ENCODE assay signal across 17 cellular contexts in genomic region chr9:18706648-18707047, GRCh38.
DNase-seq lines count a peak whose midpoint lies in the region; ATAC-seq and TF ChIP-seq lines count a peak whose summit lies in the region.
"Had no signal": no experiment of that assay in that cellular context is flagged by ENCODE, and none has a peak within 500 bp of the region (broad histone marks: within the 10 kb centered on the region; RNA-seq: fewer than 3 reads in every experiment).

No MANE protein-coding gene starts in this region.

- peak in 3 of 4 donors; percentile 17 to 49 (median 19) for ATAC-seq in psoas muscle

- H3K27ac ChIP-seq in psoas muscle = no peak overlapping the region
- H3K27ac ChIP-seq: BLaER1 treated with 17β-estradiol and CSF1 and Interleukin-3, amounts not matched to agents 10 nM and 100 nM had no signal

- peaks cover 14% of the 10 kb centered on the region for H3K36me3 Mint-ChIP-seq in mesothelial cell of epicardium

- H3K27me3 Mint-ChIP-seq in mesothelial cell of epicardium (ENCODE audit: low read depth) = no peaks in the 10 kb centered on the region

- no peak for TF ChIP-seq CTCF in AG10803 (conservative IDR thresholded peaks at IDR 0.05; ENCODE audit: low read length)
- no peak for TF ChIP-seq CTCF in mesothelial cell of epicardium (IDR thresholded peaks at IDR 0.05; ENCODE audit: unreplicated experiment)
- TF ChIP-seq CTCF in psoas muscle (IDR thresholded peaks at IDR 0.05) = no peak
- no peak for TF ChIP-seq CTCF in GM20000 (IDR thresholded peaks at IDR 0.05; ENCODE audit: extremely low read depth, missing control alignments)

- peaks cover 11% of the 10 kb centered on the region for H3K9me3 Mint-ChIP-seq in mesothelial cell of epicardium

- H3K27me3 ChIP-seq in adipocyte (replicated peaks; ENCODE audit: control insufficient read depth, insufficient read depth, low read length) = no peaks in the 10 kb centered on the region
- no peaks in the 10 kb centered on the region for H3K27me3 ChIP-seq in psoas muscle (ENCODE audit: insufficient read depth in 3 of 3, low read length in 2 of 3)
- H3K27me3 ChIP-seq: BLaER1 treated with 17β-estradiol and CSF1 and Interleukin-3, amounts not matched to agents 10 nM and 100 nM had no signal

- H3K4me3 Mint-ChIP-seq in mesothelial cell of epicardium = no peak overlapping the region

- H3K4me3 ChIP-seq in AG10803 (ENCODE audit: low read length) (no peak overlapping the region), adipocyte (ENCODE audit: low read length) (peak overlapping the region; percentile 66), psoas muscle (no peak overlapping the region)
- H3K4me3 ChIP-seq: BLaER1 treated with 17β-estradiol and CSF1 and Interleukin-3, amounts not matched to agents 10 nM and 100 nM had no signal

- peaks cover 51% of the 10 kb centered on the region for H3K4me1 Mint-ChIP-seq in mesothelial cell of epicardium

- intact Hi-C loops in psoas muscle (cut with DNase I) = loop anchor here in 1 of 2 donors (10.0 kb wide), 1 partner anchor 128 kb away; no protein-coding TSS in a partner anchor

- H3K4me1 ChIP-seq in adipocyte (ENCODE audit: control insufficient read depth, insufficient read depth, low read length) (peaks cover 47% of the 10 kb centered on the region), psoas muscle (peaks cover 11% of the 10 kb centered on the region)
- H3K4me1 ChIP-seq: BLaER1 treated with 17β-estradiol and CSF1 and Interleukin-3, amounts not matched to agents 10 nM and 100 nM had no signal

- H3K9me3 ChIP-seq in adipocyte (ENCODE audit: control insufficient read depth, low read length) (no peaks in the 10 kb centered on the region), psoas muscle (no peaks in the 10 kb centered on the region)

- peak overlapping the region; percentile 53 for H3K9ac ChIP-seq in adipocyte (ENCODE audit: low read length)
- H3K9ac ChIP-seq: BLaER1 treated with 17β-estradiol and CSF1 and Interleukin-3, amounts not matched to agents 10 nM and 100 nM had no signal

- H3K36me3 ChIP-seq in adipocyte (ENCODE audit: control insufficient read depth, insufficient read depth, low read length, severe bottlenecking) (no peaks in the 10 kb centered on the region), psoas muscle (ENCODE audit: insufficient read depth in 1 of 2, low read depth in 1 of 2) (no peaks in the 10 kb centered on the region)
- H3K36me3 ChIP-seq: BLaER1 treated with 17β-estradiol and CSF1 and Interleukin-3, amounts not matched to agents 10 nM and 100 nM had no signal

- H3K27ac Mint-ChIP-seq in mesothelial cell of epicardium = peak overlapping the region; percentile 13

- 29 to 55% (median 42%) methylated on average over 11 of the region's 11 CpGs for WGBS in psoas muscle, 3 donors

- DNase-seq in AG10803 (ENCODE audit: low read depth) = peak; percentile 36
- DNase-seq in adipocyte (ENCODE audit: low read depth) = no peak
- no peak for DNase-seq in mesothelial cell of epicardium (ENCODE audit: low spot score in 2 of 2, unreplicated experiment in 2 of 2)
- DNase-seq in psoas muscle = no peak
- DNase-seq in GM20000 (ENCODE audit: low spot score) = no peak
- no peak for DNase-seq in activated T-cell treated with anti-CD3 and anti-CD28 coated beads, Interleukin-2, amount 50 U/mL, for 1 hour
- DNase-seq in nucleus accumbens (lab: John Stamatoyannopoulos, UW) = no peak
- DNase-seq in dermis blood vessel endothelial cell = no peak
- DNase-seq: 8988T, DMS 273 treated with DMSO at 0.1 percent for 48 hours, HCEC 1CT, Karpas-422, MM.1S, NCI-H1105, NCI-H187 treated with DMSO at 0.1 percent for 48 hours, NCI-H2171 treated with DMSO at 0.1 percent for 48 hours had no signal
